In genomic region chr1:71026093-71026492, GRCh38 we compare ENCODE assay signal across 22 cellular contexts. TPM values are rescaled to one million over a fixed set of nuclear protein-coding genes. Genes with fewer than 3 reads are reported as not detected.
DNase-seq lines count a peak whose midpoint lies in the region; ATAC-seq and TF ChIP-seq lines count a peak whose summit lies in the region.
"Had no signal": no experiment of that assay in that cellular context is flagged by ENCODE, and none has a peak within 500 bp of the region (broad histone marks: within the 10 kb centered on the region; RNA-seq: fewer than 3 reads in every experiment).

No MANE protein-coding gene starts in this region.

- no peaks in the 10 kb centered on the region for H3K27me3 ChIP-seq in Loucy (ENCODE audit: insufficient read depth, low read length, poor library complexity, severe bottlenecking)
- H3K27me3 ChIP-seq: BE2C; BLaER1 treated with 17β-estradiol and CSF1 and Interleukin-3, amounts not matched to agents 10 nM and 100 nM had no signal

- H3K4me3 ChIP-seq in Loucy (ENCODE audit: low read length, poor library complexity, severe bottlenecking): no peak overlapping the region
- H3K4me3 ChIP-seq in SK-N-MC: peak overlapping the region; percentile 49
- H3K4me3 ChIP-seq: BLaER1 treated with 17β-estradiol and CSF1 and Interleukin-3, amounts not matched to agents 10 nM and 100 nM; GM23338; HAP-1 had no signal

- intact Hi-C loops in natural killer cell (cut with micrococcal nuclease): no loop called here

- H3K27me3 Mint-ChIP-seq in natural killer cell treated with Interleukin-12 subunit alpha and Interleukin-12 subunit beta and Interleukin-15 and Interleukin-18, amount 100 ng/mL, for 72 hours: peaks cover 0 to 10% of the 10 kb centered on the region in 2 donors
- H3K27me3 Mint-ChIP-seq in natural killer cell (ENCODE audit: low read depth in 2 of 2): peaks cover 0 to under 1% of the 10 kb centered on the region in 2 donors

- H3K9me3 ChIP-seq in Loucy (ENCODE audit: insufficient read depth, low read depth, low read length) (no peaks in the 10 kb centered on the region), SK-N-MC (ENCODE audit: low read depth, low read length) (no peaks in the 10 kb centered on the region)
- H3K9me3 ChIP-seq: BE2C; BLaER1 treated with 17β-estradiol and CSF1 and Interleukin-3, amounts not matched to agents 10 nM and 100 nM; HAP-1 had no signal

- H2AFZ ChIP-seq in Loucy (ENCODE audit: low read length): no peak overlapping the region
- H2AFZ ChIP-seq: GM23338 had no signal

- DNase-seq in natural killer cell treated with Interleukin-12 subunit alpha and Interleukin-12 subunit beta and Interleukin-15 and Interleukin-18, amount 100 ng/mL, for 72 hours (ENCODE audit: low spot score): no peak
- DNase-seq in natural killer cell (no peak), SK-N-MC (ENCODE audit: low read depth, low spot score) (no peak), NCI-H1105 (lab: John Stamatoyannopoulos, UW) (no peak)
- no peak for DNase-seq in effector CD8-positive, alpha-beta T cell (lab: John Stamatoyannopoulos, UW)
- no peak for DNase-seq in activated CD8-positive, alpha-beta memory T cell treated with anti-CD3 and anti-CD28 coated beads, Interleukin-2, amount 50 U/mL, for 4 hours
- DNase-seq: ACHN; AML-193; BE2C; Calu3; CD4-positive, alpha-beta memory T cell; COR-L47; DMS79; EL; GDM1; HFFc6 had no signal

- H3K79me2 ChIP-seq in Loucy (ENCODE audit: insufficient read depth, low read length): no peaks in the 10 kb centered on the region

- H3K36me3 ChIP-seq in Loucy (ENCODE audit: insufficient read depth, low read length) (no peaks in the 10 kb centered on the region), SK-N-MC (ENCODE audit: insufficient read depth, low read length) (peaks cover 57% of the 10 kb centered on the region)
- H3K36me3 ChIP-seq: BE2C; BLaER1 treated with 17β-estradiol and CSF1 and Interleukin-3, amounts not matched to agents 10 nM and 100 nM; HAP-1 had no signal

- H3K4me3 Mint-ChIP-seq in natural killer cell treated with Interleukin-12 subunit alpha and Interleukin-12 subunit beta and Interleukin-15 and Interleukin-18, amount 100 ng/mL, for 72 hours: peak overlapping the region; percentile 50
- H3K4me3 Mint-ChIP-seq in natural killer cell: no peak overlapping the region
- H3K4me3 Mint-ChIP-seq: CD4-positive, alpha-beta memory T cell; GM23338; HFFc6 had no signal

- peak overlapping the region; percentile 93 for H3K27ac ChIP-seq in SK-N-MC
- H3K27ac ChIP-seq: 22Rv1; BLaER1 treated with 17β-estradiol and CSF1 and Interleukin-3, amounts not matched to agents 10 nM and 100 nM had no signal

- peak overlapping the region; percentile 14 for H3K4me2 ChIP-seq in Loucy (ENCODE audit: low read depth, low read length, poor library complexity, severe bottlenecking)
- H3K4me2 ChIP-seq: BLaER1 treated with 17β-estradiol and CSF1 and Interleukin-3, amounts not matched to agents 10 nM and 100 nM; GM23338 had no signal

- no peaks in the 10 kb centered on the region for H3K36me3 Mint-ChIP-seq in natural killer cell treated with Interleukin-12 subunit alpha and Interleukin-12 subunit beta and Interleukin-15 and Interleukin-18, amount 100 ng/mL, for 72 hours
- H3K36me3 Mint-ChIP-seq in natural killer cell: no peaks in the 10 kb centered on the region
- H3K36me3 Mint-ChIP-seq: CD4-positive, alpha-beta memory T cell had no signal

- H3K4me1 Mint-ChIP-seq in natural killer cell treated with Interleukin-12 subunit alpha and Interleukin-12 subunit beta and Interleukin-15 and Interleukin-18, amount 100 ng/mL, for 72 hours (ENCODE audit: low read depth in 2 of 2): peaks cover 3 to 7% of the 10 kb centered on the region in 2 donors
- no peaks in the 10 kb centered on the region for H3K4me1 Mint-ChIP-seq in natural killer cell
- H3K4me1 Mint-ChIP-seq: CD4-positive, alpha-beta memory T cell; GM23338 had no signal

- TF ChIP-seq CTCF in natural killer cell (IDR thresholded peaks at IDR 0.05) (no peak), Loucy (conservative IDR thresholded peaks at IDR 0.05; ENCODE audit: low read length) (no peak)

- H3K9me3 Mint-ChIP-seq in natural killer cell treated with Interleukin-12 subunit alpha and Interleukin-12 subunit beta and Interleukin-15 and Interleukin-18, amount 100 ng/mL, for 72 hours: no peaks in the 10 kb centered on the region
- H3K9me3 Mint-ChIP-seq in natural killer cell: no peaks in the 10 kb centered on the region
- H3K9me3 Mint-ChIP-seq: CD4-positive, alpha-beta memory T cell; GM23338; HFFc6 had no signal

- H3K27ac Mint-ChIP-seq in natural killer cell treated with Interleukin-12 subunit alpha and Interleukin-12 subunit beta and Interleukin-15 and Interleukin-18, amount 100 ng/mL, for 72 hours: peak overlapping the region; percentile 77 to 85
- H3K27ac Mint-ChIP-seq in natural killer cell: no peak overlapping the region
- H3K27ac Mint-ChIP-seq: CD4-positive, alpha-beta memory T cell; GM23338; HFFc6 had no signal

- no peaks in the 10 kb centered on the region for H3K9me2 ChIP-seq in Loucy (replicated peaks; ENCODE audit: low read depth, low read length)

- H4K20me1 ChIP-seq in Loucy (ENCODE audit: insufficient read depth, low read length, poor library complexity, severe bottlenecking): peaks cover 3% of the 10 kb centered on the region
- H4K20me1 ChIP-seq: BLaER1 treated with 17β-estradiol and CSF1 and Interleukin-3, amounts not matched to agents 10 nM and 100 nM had no signal

- H3K9ac ChIP-seq in Loucy (ENCODE audit: low read depth, low read length, poor library complexity, severe bottlenecking) (no peak overlapping the region), SK-N-MC (ENCODE audit: insufficient read length) (peak overlapping the region; percentile 56)
- H3K9ac ChIP-seq: BLaER1 treated with 17β-estradiol and CSF1 and Interleukin-3, amounts not matched to agents 10 nM and 100 nM had no signal

- H3K4me1 ChIP-seq in Loucy (ENCODE audit: insufficient read depth, low read length, poor library complexity, severe bottlenecking): no peaks in the 10 kb centered on the region
- H3K4me1 ChIP-seq: BE2C; BLaER1 treated with 17β-estradiol and CSF1 and Interleukin-3, amounts not matched to agents 10 nM and 100 nM had no signal

- H3F3A ChIP-seq in Loucy (ENCODE audit: low read depth): no peaks in the 10 kb centered on the region

- ATAC-seq in natural killer cell treated with Interleukin-12 subunit alpha and Interleukin-12 subunit beta and Interleukin-15 and Interleukin-18, amount 100 ng/mL, for 72 hours: peak; percentile 71 to 82
- ATAC-seq in natural killer cell (no peak), GM21390 (IDR thresholded peaks at IDR 0.05; ENCODE audit: unreplicated experiment) (no peak)
- ATAC-seq: GM23338 had no signal

RNA-seq across cellular contexts. Expression of gene PTGER3, which starts 21.5 kb away (rescaled TPM):
- 100 to 1,000 TPM in 1 of 2 donors, 10 to 100 TPM in 1; 62.9 to 158 TPM for total RNA-seq in natural killer cell treated with Interleukin-12 subunit alpha and Interleukin-12 subunit beta and Interleukin-15 and Interleukin-18, amount 100 ng/mL, for 72 hours
- 10 to 100 TPM in 1 of 3 donors, under 1 TPM in 1, not detected in 1; 0.72 to 21.9 TPM for total RNA-seq in natural killer cell
- total RNA-seq: CD4-positive, alpha-beta memory T cell had no signal

RNA-seq across cellular contexts. Expression of gene ZRANB2, which starts 54.7 kb away (rescaled TPM):
- total RNA-seq in natural killer cell treated with Interleukin-12 subunit alpha and Interleukin-12 subunit beta and Interleukin-15 and Interleukin-18, amount 100 ng/mL, for 72 hours: 100 to 1,000 TPM in 1 of 2 donors, 10 to 100 TPM in 1; 96.0 to 116 TPM
- 100 to 1,000 TPM; 114 to 133 (median 128) TPM for total RNA-seq in natural killer cell

Comparison
In these comparisons a context has a peak if more than half of its experiments do, and no peak if none do; other contexts are left out.
1. ATAC-seq: peak in natural killer cell treated with Interleukin-12 subunit alpha and Interleukin-12 subunit beta and Interleukin-15 and Interleukin-18, amount 100 ng/mL, for 72 hours (2 of 2); none in natural killer cell (0 of 3) and GM21390 (single experiment).
2. H3K27ac Mint-ChIP-seq: peak in natural killer cell treated with Interleukin-12 subunit alpha and Interleukin-12 subunit beta and Interleukin-15 and Interleukin-18, amount 100 ng/mL, for 72 hours (2 of 2); none in natural killer cell (0 of 2).